11 cellular contexts compared by ENCODE assay signal in the genomic region with DNA sequence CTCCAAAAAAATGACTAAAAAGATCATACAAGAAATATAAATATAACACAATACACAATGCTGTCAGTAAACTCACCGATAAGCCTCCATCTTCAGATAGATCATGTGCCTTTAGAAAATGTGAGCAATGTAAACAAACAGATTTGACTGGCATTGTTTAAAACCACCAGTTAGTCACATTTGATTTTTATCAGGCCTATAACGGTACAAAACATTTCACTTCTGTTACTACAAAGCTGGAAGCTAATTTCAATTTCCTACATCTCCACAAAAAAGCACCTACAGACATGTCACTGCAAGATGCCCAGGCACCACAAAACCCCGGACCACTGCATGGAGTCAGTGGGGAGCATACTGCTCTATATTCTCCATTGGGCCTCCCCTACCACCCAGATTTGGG. TPM values are rescaled to one million over a fixed set of nuclear protein-coding genes. Genes with fewer than 3 reads are reported as not detected.
DNase-seq lines count a peak whose midpoint lies in the region; ATAC-seq and TF ChIP-seq lines count a peak whose summit lies in the region.
"Had no signal": no experiment of that assay in that cellular context is flagged by ENCODE, and none has a peak within 500 bp of the region (broad histone marks: within the 10 kb centered on the region; RNA-seq: fewer than 3 reads in every experiment).

No MANE protein-coding gene starts in this region.

- no peak for TF ChIP-seq CTCF in CD4-positive, alpha-beta T cell (IDR thresholded peaks at IDR 0.05)
- TF ChIP-seq CTCF in MM.1S (IDR thresholded peaks at IDR 0.05; ENCODE audit: low read length) (no peak), nephron (IDR thresholded peaks at IDR 0.05; ENCODE audit: unreplicated experiment in 3 of 3) (no peak)

- no peaks in the 10 kb centered on the region for H3K9me2 ChIP-seq in MM.1S (replicated peaks; ENCODE audit: insufficient read depth, low read length)

- H2AFZ ChIP-seq in MM.1S (ENCODE audit: low read length) = no peak overlapping the region

- H3K27ac ChIP-seq in CD4-positive, alpha-beta T cell (ENCODE audit: low read depth, low read length) = no peak overlapping the region
- peak overlapping the region; percentile 62; the same call in 1 of the 2 replicates for H3K27ac ChIP-seq in MM.1S (ENCODE audit: low read length)
- H3K27ac ChIP-seq: SK-N-MC had no signal

- H3K36me3 ChIP-seq in MM.1S (replicated peaks; ENCODE audit: insufficient read depth, low read length) = no peaks in the 10 kb centered on the region

- POLR2A ChIA-PET in CD4-positive, alpha-beta T cell (lab: Charles Lee) = interaction anchor here (1.3 to 1.4 kb wide), 2 partner anchors 17 to 20 kb away, joined by 4 read pairs; no protein-coding TSS in a partner anchor

- in situ Hi-C loops in KBM-7 (cut with MboI; ENCODE audit: low pct_unique_long_range_greater_than_20kb, low sequenced_read_pairs) = no loop called here

- H3K4me2 ChIP-seq in MM.1S (ENCODE audit: low read depth, low read length) = peak overlapping the region; percentile 90

- no peaks in the 10 kb centered on the region for H3K9me3 Mint-ChIP-seq in CD4-positive, alpha-beta T cell
- no peaks in the 10 kb centered on the region for H3K9me3 Mint-ChIP-seq in dendritic cell treated with granulocyte-macrophage colony-stimulating factor and Interleukin-4, amounts not matched to agents 40 ng/mL and 50 ng/mL, for 4 days
- H3K9me3 Mint-ChIP-seq in nephron = no peaks in the 10 kb centered on the region
- H3K9me3 Mint-ChIP-seq: IgD-negative memory B cell had no signal

- H3K36me3 Mint-ChIP-seq in CD4-positive, alpha-beta T cell (ENCODE audit: low read depth) = peaks cover 7% of the 10 kb centered on the region
- H3K36me3 Mint-ChIP-seq in dendritic cell treated with granulocyte-macrophage colony-stimulating factor and Interleukin-4, amounts not matched to agents 40 ng/mL and 50 ng/mL, for 4 days (ENCODE audit: low read depth) = no peaks in the 10 kb centered on the region
- no peaks in the 10 kb centered on the region for H3K36me3 Mint-ChIP-seq in nephron (ENCODE audit: low read depth)
- H3K36me3 Mint-ChIP-seq: IgD-negative memory B cell had no signal

- peak overlapping the region; percentile 22; the same call in 1 of the 2 replicates for H3K4me3 ChIP-seq in MM.1S (ENCODE audit: low read length)
- H3K4me3 ChIP-seq: SK-N-MC had no signal

- peak; percentile 54 for ATAC-seq in CD4-positive, alpha-beta T cell (ENCODE audit: poor library complexity)

- intact Hi-C loops in CD4-positive, alpha-beta T cell (cut with DNase I, micrococcal nuclease) = loop anchor here in 1 of 2 experiments (1.0 kb wide), 1 partner anchor 15 kb away; no protein-coding TSS in a partner anchor
- intact Hi-C loops in dendritic cell treated with granulocyte-macrophage colony-stimulating factor and Interleukin-4, amounts not matched to agents 40 ng/mL and 50 ng/mL, for 4 days (cut with micrococcal nuclease) = loop anchor here (5.0 kb wide), 1 partner anchor 33 kb away; no protein-coding TSS in a partner anchor

- peaks cover 31% of the 10 kb centered on the region for H3F3A ChIP-seq in MM.1S (ENCODE audit: insufficient read depth, low read length)

- H4K20me1 ChIP-seq in MM.1S (ENCODE audit: insufficient read depth, low read length) = no peaks in the 10 kb centered on the region

- CTCF ChIA-PET in CD4-positive, alpha-beta T cell (lab: Charles Lee) = no interaction called here

- H3K27me3 ChIP-seq in CD4-positive, alpha-beta T cell (ENCODE audit: control insufficient read depth, insufficient read depth, low read length) = no peaks in the 10 kb centered on the region
- H3K27me3 ChIP-seq in MM.1S (replicated peaks; ENCODE audit: insufficient read depth, low read length) = no peaks in the 10 kb centered on the region

- H3K27ac Mint-ChIP-seq in CD4-positive, alpha-beta T cell = peak overlapping the region; percentile 75
- H3K27ac Mint-ChIP-seq in dendritic cell treated with granulocyte-macrophage colony-stimulating factor and Interleukin-4, amounts not matched to agents 40 ng/mL and 50 ng/mL, for 4 days = peak overlapping the region; percentile 75
- peak overlapping the region; percentile 80 to 93 (median 82) for H3K27ac Mint-ChIP-seq in nephron

- H3K27me3 Mint-ChIP-seq in CD4-positive, alpha-beta T cell = no peaks in the 10 kb centered on the region
- no peaks in the 10 kb centered on the region for H3K27me3 Mint-ChIP-seq in dendritic cell treated with granulocyte-macrophage colony-stimulating factor and Interleukin-4, amounts not matched to agents 40 ng/mL and 50 ng/mL, for 4 days
- H3K27me3 Mint-ChIP-seq in nephron (ENCODE audit: low read depth) = no peaks in the 10 kb centered on the region
- H3K27me3 Mint-ChIP-seq: IgD-negative memory B cell had no signal

- peaks cover 85% of the 10 kb centered on the region for H3K4me1 Mint-ChIP-seq in CD4-positive, alpha-beta T cell (ENCODE audit: low read depth)
- peaks cover 62% of the 10 kb centered on the region for H3K4me1 Mint-ChIP-seq in dendritic cell treated with granulocyte-macrophage colony-stimulating factor and Interleukin-4, amounts not matched to agents 40 ng/mL and 50 ng/mL, for 4 days (ENCODE audit: low read depth)
- H3K4me1 Mint-ChIP-seq in nephron = peaks cover 44% of the 10 kb centered on the region

- H3K4me3 Mint-ChIP-seq in CD4-positive, alpha-beta T cell = peak overlapping the region; percentile 17
- H3K4me3 Mint-ChIP-seq in dendritic cell treated with granulocyte-macrophage colony-stimulating factor and Interleukin-4, amounts not matched to agents 40 ng/mL and 50 ng/mL, for 4 days = no peak overlapping the region
- H3K4me3 Mint-ChIP-seq in nephron = no peak overlapping the region

- peaks cover 88% of the 10 kb centered on the region for H3K79me2 ChIP-seq in MM.1S (ENCODE audit: low read length)

- H3K9me3 ChIP-seq in CD4-positive, alpha-beta T cell (ENCODE audit: control insufficient read depth, low read length) = no peaks in the 10 kb centered on the region
- no peaks in the 10 kb centered on the region for H3K9me3 ChIP-seq in MM.1S (replicated peaks; ENCODE audit: insufficient read depth, low read length)

- DNase-seq in CD4-positive, alpha-beta T cell = no peak
- DNase-seq in MM.1S = no peak
- no peak for DNase-seq in DMS53 (lab: John Stamatoyannopoulos, UW)
- DNase-seq in NCI-H510A (lab: John Stamatoyannopoulos, UW) = no peak
- DNase-seq in KBM-7 = no peak
- no peak for DNase-seq in HK-2 (ENCODE audit: unreplicated experiment)
- DNase-seq: activated naive CD4-positive, alpha-beta T cell treated with anti-CD3 and anti-CD28 coated beads, Interleukin-2, amount 50 U/mL, for 16 hours had no signal

- peak overlapping the region; percentile 14; the same call in 1 of the 2 replicates for H3K9ac ChIP-seq in MM.1S (ENCODE audit: low read length)

- peaks cover 28% of the 10 kb centered on the region for H3K4me1 ChIP-seq in MM.1S (ENCODE audit: low read length)

RNA-seq across cellular contexts. Expression of gene SGMS1, which starts 18.9 kb away (rescaled TPM):
- total RNA-seq in CD4-positive, alpha-beta T cell = 10 to 100 TPM; 24.8 to 25.2 TPM
